Comparison of ENCODE assay signal across 1 cellular context in genomic region chr22:40567106-40567505, GRCh38.
TF ChIP-seq lines count a peak whose summit lies in the region.

No MANE protein-coding gene starts in this region.

TF ChIP-seq in WTC11, 78 proteins besides CTCF, POLR2A, EP300 and RAD21 (continued from another document):
- TF ChIP-seq ZNF281 (CRISPR knock-in tag; IDR thresholded peaks at IDR 0.05): no peak
- no peak for TF ChIP-seq ETV6 (CRISPR knock-in tag; IDR thresholded peaks at IDR 0.05)
- TF ChIP-seq NFATC4 (CRISPR knock-in tag; IDR thresholded peaks at IDR 0.05): no peak
- TF ChIP-seq PRRX2 (CRISPR knock-in tag; IDR thresholded peaks at IDR 0.05): no peak
- TF ChIP-seq ARID4B (CRISPR knock-in tag; IDR thresholded peaks at IDR 0.05; ENCODE audit: borderline replicate concordance): no peak
- no peak for TF ChIP-seq PREB (CRISPR knock-in tag; IDR thresholded peaks at IDR 0.05; ENCODE audit: borderline replicate concordance)
- TF ChIP-seq CDX4 (CRISPR knock-in tag; IDR thresholded peaks at IDR 0.05; ENCODE audit: borderline replicate concordance): no peak
- TF ChIP-seq FOXJ3 (CRISPR knock-in tag; IDR thresholded peaks at IDR 0.05; ENCODE audit: borderline replicate concordance): no peak
- TF ChIP-seq E2F1 (CRISPR knock-in tag; IDR thresholded peaks at IDR 0.05): no peak
- no peak for TF ChIP-seq PRDM15 (CRISPR knock-in tag; IDR thresholded peaks at IDR 0.05)
